In the genomic region with DNA sequence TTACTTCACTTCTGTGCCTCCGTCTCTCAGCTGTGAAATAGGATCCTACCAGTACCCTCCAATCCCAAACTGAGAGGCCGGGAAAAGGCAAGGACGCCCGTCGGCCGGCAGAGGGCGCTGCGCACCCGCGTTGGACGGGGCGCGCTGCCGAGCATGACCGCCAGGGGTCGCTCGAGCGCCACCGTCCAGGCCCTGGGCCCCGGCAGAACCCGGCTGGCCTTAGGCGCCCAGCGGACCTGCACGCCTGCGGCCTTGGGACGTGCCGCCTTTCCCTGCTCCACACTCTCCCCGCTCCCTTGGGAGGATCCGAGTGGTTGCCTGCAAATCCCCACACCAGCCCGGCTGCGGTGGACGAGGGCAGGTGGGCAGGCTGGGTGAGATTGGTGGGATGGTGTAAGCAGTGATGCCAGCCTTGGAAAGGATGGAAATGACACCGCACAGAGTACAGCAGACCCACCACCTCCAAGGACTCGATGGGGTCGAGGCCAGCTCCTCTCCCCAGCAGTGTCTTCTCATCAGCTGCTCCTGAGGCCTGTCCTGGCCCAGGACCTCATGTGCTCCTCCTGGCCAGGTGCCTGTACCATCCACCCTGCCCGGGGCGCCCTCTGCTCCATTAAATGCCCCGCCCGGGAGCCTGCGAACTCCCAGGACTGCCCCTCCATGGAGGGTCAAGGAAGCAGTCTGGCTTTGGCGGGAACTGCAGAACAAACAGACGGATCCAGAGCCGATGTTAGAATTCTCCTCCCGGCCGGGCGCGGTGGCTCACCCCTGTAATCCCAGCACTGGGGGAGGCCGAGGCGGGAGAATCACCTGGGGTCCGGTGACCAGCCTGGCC, we compare ENCODE assay signal across 1 cellular context.
TF ChIP-seq lines count a peak whose summit lies in the region.

No MANE protein-coding gene starts in this region.

TF ChIP-seq in HepG2, 621 proteins besides CTCF, POLR2A, EP300 and RAD21 (continued from another document and continues in another):
- TF ChIP-seq, protein P1, sequence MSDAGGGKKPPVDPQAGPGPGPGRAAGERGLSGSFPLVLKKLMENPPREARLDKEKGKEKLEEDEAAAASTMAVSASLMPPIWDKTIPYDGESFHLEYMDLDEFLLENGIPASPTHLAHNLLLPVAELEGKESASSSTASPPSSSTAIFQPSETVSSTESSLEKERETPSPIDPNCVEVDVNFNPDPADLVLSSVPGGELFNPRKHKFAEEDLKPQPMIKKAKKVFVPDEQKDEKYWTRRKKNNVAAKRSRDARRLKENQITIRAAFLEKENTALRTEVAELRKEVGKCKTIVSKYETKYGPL (CRISPR knock-in tag; IDR thresholded peaks at IDR 0.05): no peak
- TF ChIP-seq, protein P2, sequence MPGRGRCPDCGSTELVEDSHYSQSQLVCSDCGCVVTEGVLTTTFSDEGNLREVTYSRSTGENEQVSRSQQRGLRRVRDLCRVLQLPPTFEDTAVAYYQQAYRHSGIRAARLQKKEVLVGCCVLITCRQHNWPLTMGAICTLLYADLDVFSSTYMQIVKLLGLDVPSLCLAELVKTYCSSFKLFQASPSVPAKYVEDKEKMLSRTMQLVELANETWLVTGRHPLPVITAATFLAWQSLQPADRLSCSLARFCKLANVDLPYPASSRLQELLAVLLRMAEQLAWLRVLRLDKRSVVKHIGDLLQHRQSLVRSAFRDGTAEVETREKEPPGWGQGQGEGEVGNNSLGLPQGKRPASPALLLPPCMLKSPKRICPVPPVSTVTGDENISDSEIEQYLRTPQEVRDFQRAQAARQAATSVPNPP (CRISPR knock-in tag; IDR thresholded peaks at IDR 0.05): 0 out of 2 replicates have a peak, but pooled peaks have one; percentile 40
- TF ChIP-seq NFRKB (IDR thresholded peaks at IDR 0.05) (no peak), ZNF30 (CRISPR knock-in tag; IDR thresholded peaks at IDR 0.05) (no peak), ZNF546 (CRISPR knock-in tag; conservative IDR thresholded peaks at IDR 0.05) (peak; percentile 66; the same call in 1 of the 2 replicates), ZNF572 (CRISPR knock-in tag; IDR thresholded peaks at IDR 0.05) (no peak), KLF6 (CRISPR knock-in tag; IDR thresholded peaks at IDR 0.05) (0 out of 2 replicates have a peak, but pooled peaks have one; percentile 33), SPEN (CRISPR knock-in tag; IDR thresholded peaks at IDR 0.05; ENCODE audit: low read depth) (peak; percentile 70; the same call in 1 of the 2 replicates), PLRG1 (conservative IDR thresholded peaks at IDR 0.05) (no peak), RXRB (CRISPR knock-in tag; IDR thresholded peaks at IDR 0.05; ENCODE audit: borderline replicate concordance) (peak; percentile 65), LCORL (IDR thresholded peaks at IDR 0.05) (no peak), LCORL (CRISPR knock-in tag; IDR thresholded peaks at IDR 0.05) (peak; percentile 91; the same call in 1 of the 2 replicates), ZSCAN21 (CRISPR knock-in tag; IDR thresholded peaks at IDR 0.05; ENCODE audit: borderline replicate concordance) (peak; percentile 29; the same call in 1 of the 2 replicates), AKAP8 (CRISPR knock-in tag; IDR thresholded peaks at IDR 0.05) (0 out of 2 replicates have a peak, but pooled peaks have one; percentile 27), SYNCRIP (IDR thresholded peaks at IDR 0.05; ENCODE audit: insufficient read depth, low read depth, low read length) (no peak), CHD2 (IDR thresholded peaks at IDR 0.05; ENCODE audit: low read depth, low read length) (no peak), ZNF678 (CRISPR knock-in tag; IDR thresholded peaks at IDR 0.05) (no peak), RBM22 (optimal IDR thresholded peaks at IDR 0.05; ENCODE audit: low read length) (no peak), KDM1A (CRISPR knock-in tag; IDR thresholded peaks at IDR 0.05) (no peak), ZNF510 (CRISPR knock-in tag; IDR thresholded peaks at IDR 0.05; ENCODE audit: low read depth) (no peak), TBL1XR1 (IDR thresholded peaks at IDR 0.05; ENCODE audit: borderline replicate concordance, low read length, partially characterized antibody) (peak; percentile 49), MED13 (CRISPR knock-in tag; IDR thresholded peaks at IDR 0.05) (no peak), CCDC6 (CRISPR knock-in tag; IDR thresholded peaks at IDR 0.05) (peak; percentile 86; the same call in 1 of the 2 replicates), RFXAP (CRISPR knock-in tag; IDR thresholded peaks at IDR 0.05; ENCODE audit: borderline replicate concordance) (0 out of 2 replicates have a peak, but pooled peaks have one; percentile 32), ZNF709 (CRISPR knock-in tag; IDR thresholded peaks at IDR 0.05) (no peak)
- TF ChIP-seq, protein P3, sequence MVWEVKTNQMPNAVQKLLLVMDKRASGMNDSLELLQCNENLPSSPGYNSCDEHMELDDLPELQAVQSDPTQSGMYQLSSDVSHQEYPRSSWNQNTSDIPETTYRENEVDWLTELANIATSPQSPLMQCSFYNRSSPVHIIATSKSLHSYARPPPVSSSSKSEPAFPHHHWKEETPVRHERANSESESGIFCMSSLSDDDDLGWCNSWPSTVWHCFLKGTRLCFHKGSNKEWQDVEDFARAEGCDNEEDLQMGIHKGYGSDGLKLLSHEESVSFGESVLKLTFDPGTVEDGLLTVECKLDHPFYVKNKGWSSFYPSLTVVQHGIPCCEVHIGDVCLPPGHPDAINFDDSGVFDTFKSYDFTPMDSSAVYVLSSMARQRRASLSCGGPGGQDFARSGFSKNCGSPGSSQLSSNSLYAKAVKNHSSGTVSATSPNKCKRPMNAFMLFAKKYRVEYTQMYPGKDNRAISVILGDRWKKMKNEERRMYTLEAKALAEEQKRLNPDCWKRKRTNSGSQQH (CRISPR knock-in tag; IDR thresholded peaks at IDR 0.05; ENCODE audit: low read depth): peak; percentile 70; the same call in 1 of the 2 replicates
- TF ChIP-seq, protein P4, sequence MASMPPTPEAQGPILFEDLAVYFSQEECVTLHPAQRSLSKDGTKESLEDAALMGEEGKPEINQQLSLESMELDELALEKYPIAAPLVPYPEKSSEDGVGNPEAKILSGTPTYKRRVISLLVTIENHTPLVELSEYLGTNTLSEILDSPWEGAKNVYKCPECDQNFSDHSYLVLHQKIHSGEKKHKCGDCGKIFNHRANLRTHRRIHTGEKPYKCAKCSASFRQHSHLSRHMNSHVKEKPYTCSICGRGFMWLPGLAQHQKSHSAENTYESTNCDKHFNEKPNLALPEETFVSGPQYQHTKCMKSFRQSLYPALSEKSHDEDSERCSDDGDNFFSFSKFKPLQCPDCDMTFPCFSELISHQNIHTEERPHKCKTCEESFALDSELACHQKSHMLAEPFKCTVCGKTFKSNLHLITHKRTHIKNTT (CRISPR knock-in tag; IDR thresholded peaks at IDR 0.05): no peak
- TF ChIP-seq, protein P5, sequence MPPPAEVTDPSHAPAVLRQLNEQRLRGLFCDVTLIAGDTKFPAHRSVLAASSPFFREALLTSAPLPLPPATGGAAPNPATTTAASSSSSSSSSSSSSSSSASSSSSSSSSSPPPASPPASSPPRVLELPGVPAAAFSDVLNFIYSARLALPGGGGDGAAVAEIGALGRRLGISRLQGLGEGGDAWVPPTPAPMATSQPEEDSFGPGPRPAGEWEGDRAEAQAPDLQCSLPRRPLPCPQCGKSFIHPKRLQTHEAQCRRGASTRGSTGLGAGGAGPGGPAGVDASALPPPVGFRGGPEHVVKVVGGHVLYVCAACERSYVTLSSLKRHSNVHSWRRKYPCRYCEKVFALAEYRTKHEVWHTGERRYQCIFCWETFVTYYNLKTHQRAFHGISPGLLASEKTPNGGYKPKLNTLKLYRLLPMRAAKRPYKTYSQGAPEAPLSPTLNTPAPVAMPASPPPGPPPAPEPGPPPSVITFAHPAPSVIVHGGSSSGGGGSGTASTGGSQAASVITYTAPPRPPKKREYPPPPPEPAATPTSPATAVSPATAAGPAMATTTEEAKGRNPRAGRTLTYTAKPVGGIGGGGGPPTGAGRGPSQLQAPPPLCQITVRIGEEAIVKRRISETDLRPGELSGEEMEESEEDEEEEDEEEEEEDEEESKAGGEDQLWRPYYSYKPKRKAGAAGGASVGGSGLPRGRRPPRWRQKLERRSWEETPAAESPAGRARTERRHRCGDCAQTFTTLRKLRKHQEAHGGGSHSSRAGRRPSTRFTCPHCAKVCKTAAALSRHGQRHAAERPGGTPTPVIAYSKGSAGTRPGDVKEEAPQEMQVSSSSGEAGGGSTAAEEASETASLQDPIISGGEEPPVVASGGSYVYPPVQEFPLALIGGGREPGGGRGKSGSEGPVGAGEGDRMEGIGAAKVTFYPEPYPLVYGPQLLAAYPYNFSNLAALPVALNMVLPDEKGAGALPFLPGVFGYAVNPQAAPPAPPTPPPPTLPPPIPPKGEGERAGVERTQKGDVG (CRISPR knock-in tag; IDR thresholded peaks at IDR 0.05; ENCODE audit: borderline replicate concordance): no peak
- TF ChIP-seq, protein P6, sequence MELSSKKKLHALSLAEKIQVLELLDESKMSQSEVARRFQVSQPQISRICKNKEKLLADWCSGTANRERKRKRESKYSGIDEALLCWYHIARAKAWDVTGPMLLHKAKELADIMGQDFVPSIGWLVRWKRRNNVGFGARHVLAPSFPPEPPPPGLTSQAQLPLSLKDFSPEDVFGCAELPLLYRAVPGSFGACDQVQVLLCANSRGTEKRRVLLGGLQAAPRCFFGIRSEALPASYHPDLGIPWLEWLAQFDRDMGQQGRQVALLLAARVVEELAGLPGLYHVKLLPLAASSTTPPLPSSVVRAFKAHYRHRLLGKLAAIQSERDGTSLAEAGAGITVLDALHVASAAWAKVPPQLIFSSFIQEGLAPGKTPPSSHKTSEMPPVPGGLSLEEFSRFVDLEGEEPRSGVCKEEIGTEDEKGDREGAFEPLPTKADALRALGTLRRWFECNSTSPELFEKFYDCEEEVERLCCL (CRISPR knock-in tag; IDR thresholded peaks at IDR 0.05; ENCODE audit: borderline replicate concordance): no peak
- TF ChIP-seq, protein P7, sequence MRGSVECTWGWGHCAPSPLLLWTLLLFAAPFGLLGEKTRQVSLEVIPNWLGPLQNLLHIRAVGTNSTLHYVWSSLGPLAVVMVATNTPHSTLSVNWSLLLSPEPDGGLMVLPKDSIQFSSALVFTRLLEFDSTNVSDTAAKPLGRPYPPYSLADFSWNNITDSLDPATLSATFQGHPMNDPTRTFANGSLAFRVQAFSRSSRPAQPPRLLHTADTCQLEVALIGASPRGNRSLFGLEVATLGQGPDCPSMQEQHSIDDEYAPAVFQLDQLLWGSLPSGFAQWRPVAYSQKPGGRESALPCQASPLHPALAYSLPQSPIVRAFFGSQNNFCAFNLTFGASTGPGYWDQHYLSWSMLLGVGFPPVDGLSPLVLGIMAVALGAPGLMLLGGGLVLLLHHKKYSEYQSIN (CRISPR knock-in tag; IDR thresholded peaks at IDR 0.05; ENCODE audit: borderline replicate concordance): no peak
- TF ChIP-seq, protein P8, sequence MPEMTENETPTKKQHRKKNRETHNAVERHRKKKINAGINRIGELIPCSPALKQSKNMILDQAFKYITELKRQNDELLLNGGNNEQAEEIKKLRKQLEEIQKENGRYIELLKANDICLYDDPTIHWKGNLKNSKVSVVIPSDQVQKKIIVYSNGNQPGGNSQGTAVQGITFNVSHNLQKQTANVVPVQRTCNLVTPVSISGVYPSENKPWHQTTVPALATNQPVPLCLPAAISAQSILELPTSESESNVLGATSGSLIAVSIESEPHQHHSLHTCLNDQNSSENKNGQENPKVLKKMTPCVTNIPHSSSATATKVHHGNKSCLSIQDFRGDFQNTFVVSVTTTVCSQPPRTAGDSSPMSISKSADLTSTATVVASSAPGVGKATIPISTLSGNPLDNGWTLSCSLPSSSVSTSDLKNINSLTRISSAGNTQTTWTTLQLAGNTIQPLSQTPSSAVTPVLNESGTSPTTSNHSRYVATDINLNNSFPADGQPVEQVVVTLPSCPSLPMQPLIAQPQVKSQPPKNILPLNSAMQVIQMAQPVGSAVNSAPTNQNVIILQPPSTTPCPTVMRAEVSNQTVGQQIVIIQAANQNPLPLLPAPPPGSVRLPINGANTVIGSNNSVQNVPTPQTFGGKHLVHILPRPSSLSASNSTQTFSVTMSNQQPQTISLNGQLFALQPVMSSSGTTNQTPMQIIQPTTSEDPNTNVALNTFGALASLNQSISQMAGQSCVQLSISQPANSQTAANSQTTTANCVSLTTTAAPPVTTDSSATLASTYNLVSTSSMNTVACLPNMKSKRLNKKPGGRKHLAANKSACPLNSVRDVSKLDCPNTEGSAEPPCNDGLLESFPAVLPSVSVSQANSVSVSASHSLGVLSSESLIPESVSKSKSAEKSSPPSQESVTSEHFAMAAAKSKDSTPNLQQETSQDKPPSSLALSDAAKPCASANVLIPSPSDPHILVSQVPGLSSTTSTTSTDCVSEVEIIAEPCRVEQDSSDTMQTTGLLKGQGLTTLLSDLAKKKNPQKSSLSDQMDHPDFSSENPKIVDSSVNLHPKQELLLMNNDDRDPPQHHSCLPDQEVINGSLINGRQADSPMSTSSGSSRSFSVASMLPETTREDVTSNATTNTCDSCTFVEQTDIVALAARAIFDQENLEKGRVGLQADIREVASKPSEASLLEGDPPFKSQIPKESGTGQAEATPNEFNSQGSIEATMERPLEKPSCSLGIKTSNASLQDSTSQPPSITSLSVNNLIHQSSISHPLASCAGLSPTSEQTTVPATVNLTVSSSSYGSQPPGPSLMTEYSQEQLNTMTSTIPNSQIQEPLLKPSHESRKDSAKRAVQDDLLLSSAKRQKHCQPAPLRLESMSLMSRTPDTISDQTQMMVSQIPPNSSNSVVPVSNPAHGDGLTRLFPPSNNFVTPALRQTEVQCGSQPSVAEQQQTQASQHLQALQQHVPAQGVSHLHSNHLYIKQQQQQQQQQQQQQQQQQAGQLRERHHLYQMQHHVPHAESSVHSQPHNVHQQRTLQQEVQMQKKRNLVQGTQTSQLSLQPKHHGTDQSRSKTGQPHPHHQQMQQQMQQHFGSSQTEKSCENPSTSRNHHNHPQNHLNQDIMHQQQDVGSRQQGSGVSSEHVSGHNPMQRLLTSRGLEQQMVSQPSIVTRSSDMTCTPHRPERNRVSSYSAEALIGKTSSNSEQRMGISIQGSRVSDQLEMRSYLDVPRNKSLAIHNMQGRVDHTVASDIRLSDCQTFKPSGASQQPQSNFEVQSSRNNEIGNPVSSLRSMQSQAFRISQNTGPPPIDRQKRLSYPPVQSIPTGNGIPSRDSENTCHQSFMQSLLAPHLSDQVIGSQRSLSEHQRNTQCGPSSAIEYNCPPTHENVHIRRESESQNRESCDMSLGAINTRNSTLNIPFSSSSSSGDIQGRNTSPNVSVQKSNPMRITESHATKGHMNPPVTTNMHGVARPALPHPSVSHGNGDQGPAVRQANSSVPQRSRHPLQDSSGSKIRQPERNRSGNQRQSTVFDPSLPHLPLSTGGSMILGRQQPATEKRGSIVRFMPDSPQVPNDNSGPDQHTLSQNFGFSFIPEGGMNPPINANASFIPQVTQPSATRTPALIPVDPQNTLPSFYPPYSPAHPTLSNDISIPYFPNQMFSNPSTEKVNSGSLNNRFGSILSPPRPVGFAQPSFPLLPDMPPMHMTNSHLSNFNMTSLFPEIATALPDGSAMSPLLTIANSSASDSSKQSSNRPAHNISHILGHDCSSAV (CRISPR knock-in tag; IDR thresholded peaks at IDR 0.05; ENCODE audit: borderline replicate concordance): no peak
- TF ChIP-seq, protein P9, sequence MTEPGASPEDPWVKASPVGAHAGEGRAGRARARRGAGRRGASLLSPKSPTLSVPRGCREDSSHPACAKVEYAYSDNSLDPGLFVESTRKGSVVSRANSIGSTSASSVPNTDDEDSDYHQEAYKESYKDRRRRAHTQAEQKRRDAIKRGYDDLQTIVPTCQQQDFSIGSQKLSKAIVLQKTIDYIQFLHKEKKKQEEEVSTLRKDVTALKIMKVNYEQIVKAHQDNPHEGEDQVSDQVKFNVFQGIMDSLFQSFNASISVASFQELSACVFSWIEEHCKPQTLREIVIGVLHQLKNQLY (CRISPR knock-in tag; IDR thresholded peaks at IDR 0.05): no peak
